Comparison of ENCODE assay signal across 7 cellular contexts in genomic region chr6:156451-157140, GRCh38.
A peak's percentile ranks its signal among the peaks of the same experiment; 100 is the strongest.
DNase-seq lines count a peak whose midpoint lies in the region; ATAC-seq, FAIRE-seq and TF ChIP-seq lines count a peak whose summit lies in the region.
"Not testable (repeated sequence)": the region's sequence is repeated elsewhere in the genome, so short reads cannot be mapped to it uniquely, and the experiment has no call there.

No MANE protein-coding gene starts in this region.

- not testable (repeated sequence) for H3K4me3 Mint-ChIP-seq in activated CD8-positive, alpha-beta T cell treated with anti-CD3 and anti-CD28 coated beads, Interleukin-2, amount 10 ng/mL, durations not matched to agents 7 days and 5 days
- peak overlapping the region; percentile 50 for H3K4me3 Mint-ChIP-seq in natural killer cell treated with Interleukin-12 subunit alpha and Interleukin-12 subunit beta and Interleukin-15 and Interleukin-18, amount 100 ng/mL, for 72 hours

- H3K4me2 ChIP-seq in Loucy (ENCODE audit: low read depth, low read length, poor library complexity, severe bottlenecking), result peak overlapping the region; percentile 83
- not testable (repeated sequence) for H3K4me2 ChIP-seq in fibroblast of lung (ENCODE audit: extremely low read depth, insufficient read depth, low read length)

- not testable (repeated sequence) for H3K36me3 Mint-ChIP-seq in activated CD8-positive, alpha-beta T cell treated with anti-CD3 and anti-CD28 coated beads, Interleukin-2, amount 10 ng/mL, durations not matched to agents 7 days and 5 days (ENCODE audit: low read depth); natural killer cell treated with Interleukin-12 subunit alpha and Interleukin-12 subunit beta and Interleukin-15 and Interleukin-18, amount 100 ng/mL, for 72 hours

- peak overlapping the region; percentile 56 for H3K4me3 ChIP-seq in Loucy (ENCODE audit: low read length, poor library complexity, severe bottlenecking)
- H3K4me3 ChIP-seq in adipocyte (ENCODE audit: low read length), result peak overlapping the region; percentile 37
- not testable (repeated sequence) for H3K4me3 ChIP-seq in fibroblast of lung (replicated peaks in 1 of 4; ENCODE audit: control extremely low read depth in 1 of 4, insufficient read depth in 1 of 4, low read depth in 3 of 4, low read length in 4 of 4)

- H3K27me3 Mint-ChIP-seq in activated CD8-positive, alpha-beta T cell treated with anti-CD3 and anti-CD28 coated beads, Interleukin-2, amount 10 ng/mL, durations not matched to agents 7 days and 5 days (ENCODE audit: low read depth), result peaks cover 50% of the 10 kb centered on the region
- H3K27me3 Mint-ChIP-seq in natural killer cell treated with Interleukin-12 subunit alpha and Interleukin-12 subunit beta and Interleukin-15 and Interleukin-18, amount 100 ng/mL, for 72 hours, result peaks cover 50 to 55% of the 10 kb centered on the region in 2 donors

- H3K4me1 ChIP-seq in Loucy (ENCODE audit: insufficient read depth, low read length, poor library complexity, severe bottlenecking), result peaks cover 81% of the 10 kb centered on the region
- peaks cover 33% of the 10 kb centered on the region for H3K4me1 ChIP-seq in adipocyte (ENCODE audit: control insufficient read depth, insufficient read depth, low read length)
- H3K4me1 ChIP-seq in fibroblast of lung (ENCODE audit: control insufficient read depth, extremely low read depth, insufficient read depth, low read length), result not testable (repeated sequence)

- not testable (repeated sequence) for ATAC-seq in activated CD8-positive, alpha-beta T cell treated with anti-CD3 and anti-CD28 coated beads, Interleukin-2, amount 10 ng/mL, durations not matched to agents 7 days and 5 days; natural killer cell treated with Interleukin-12 subunit alpha and Interleukin-12 subunit beta and Interleukin-15 and Interleukin-18, amount 100 ng/mL, for 72 hours

- not testable (repeated sequence) for H3K27ac Mint-ChIP-seq in activated CD8-positive, alpha-beta T cell treated with anti-CD3 and anti-CD28 coated beads, Interleukin-2, amount 10 ng/mL, durations not matched to agents 7 days and 5 days
- H3K27ac Mint-ChIP-seq in natural killer cell treated with Interleukin-12 subunit alpha and Interleukin-12 subunit beta and Interleukin-15 and Interleukin-18, amount 100 ng/mL, for 72 hours, result peak overlapping the region in 1 of 2 donors; percentile 33

- H3K4me1 Mint-ChIP-seq in activated CD8-positive, alpha-beta T cell treated with anti-CD3 and anti-CD28 coated beads, Interleukin-2, amount 10 ng/mL, durations not matched to agents 7 days and 5 days (ENCODE audit: low read depth), result peaks cover 47% of the 10 kb centered on the region
- peaks cover 10 to 44% of the 10 kb centered on the region in 2 donors for H3K4me1 Mint-ChIP-seq in natural killer cell treated with Interleukin-12 subunit alpha and Interleukin-12 subunit beta and Interleukin-15 and Interleukin-18, amount 100 ng/mL, for 72 hours (ENCODE audit: low read depth in 2 of 2)

- H2AFZ ChIP-seq in Loucy (ENCODE audit: low read length); fibroblast of lung (ENCODE audit: low read length): not testable (repeated sequence)

- not testable (repeated sequence) for TF ChIP-seq CTCF in Loucy (conservative IDR thresholded peaks at IDR 0.05; ENCODE audit: low read length); fibroblast of lung (conservative IDR thresholded peaks at IDR 0.05 in 1 of 2, IDR thresholded peaks at IDR 0.05 in 1 of 2; ENCODE audit: low read depth in 1 of 2, low read length in 2 of 2)

- H3K9me2 ChIP-seq in Loucy (replicated peaks; ENCODE audit: low read depth, low read length), result not testable (repeated sequence)

- CTCF ChIA-PET in activated CD8-positive, alpha-beta T cell treated with anti-CD3 and anti-CD28 coated beads, Interleukin-2, amount 10 ng/mL, durations not matched to agents 7 days and 5 days (lab: Charles Lee), result interaction anchor here (1.2 to 4.6 kb wide), 3 partner anchors 11 to 24 kb away, joined by 4 to 24 read pairs (median 8); no protein-coding TSS in a partner anchor

- peak overlapping the region; percentile 75 for H3K9ac ChIP-seq in Loucy (ENCODE audit: low read depth, low read length, poor library complexity, severe bottlenecking)
- H3K9ac ChIP-seq in adipocyte (ENCODE audit: low read length); fibroblast of lung (ENCODE audit: insufficient read depth, low read length): not testable (repeated sequence)

- not testable (repeated sequence) for H3K27me3 ChIP-seq in Loucy (ENCODE audit: insufficient read depth, low read length, poor library complexity, severe bottlenecking); fibroblast of lung (ENCODE audit: control insufficient read depth, insufficient read depth, low read length)
- H3K27me3 ChIP-seq in adipocyte (replicated peaks; ENCODE audit: control insufficient read depth, insufficient read depth, low read length), result peaks cover 18% of the 10 kb centered on the region

- peak; percentile 84 for FAIRE-seq in GM12892 (lab: Jason Lieb, UNC)

- not testable (repeated sequence) for H3K9me3 Mint-ChIP-seq in activated CD8-positive, alpha-beta T cell treated with anti-CD3 and anti-CD28 coated beads, Interleukin-2, amount 10 ng/mL, durations not matched to agents 7 days and 5 days (ENCODE audit: insufficient read depth); natural killer cell treated with Interleukin-12 subunit alpha and Interleukin-12 subunit beta and Interleukin-15 and Interleukin-18, amount 100 ng/mL, for 72 hours

- POLR2A ChIA-PET in activated CD8-positive, alpha-beta T cell treated with anti-CD3 and anti-CD28 coated beads, Interleukin-2, amount 10 ng/mL, durations not matched to agents 7 days and 5 days (lab: Charles Lee), result not testable (repeated sequence)

- peaks cover 21% of the 10 kb centered on the region for H3F3A ChIP-seq in Loucy (ENCODE audit: low read depth)

- not testable (repeated sequence) for H3K79me2 ChIP-seq in Loucy (ENCODE audit: insufficient read depth, low read length); fibroblast of lung (ENCODE audit: control insufficient read depth, insufficient read depth, low read length)

- not testable (repeated sequence) for H4K20me1 ChIP-seq in Loucy (ENCODE audit: insufficient read depth, low read length, poor library complexity, severe bottlenecking); fibroblast of lung (ENCODE audit: control insufficient read depth, extremely low read depth, insufficient read depth, low read length)

- H3K9me3 ChIP-seq in Loucy (ENCODE audit: insufficient read depth, low read depth, low read length); adipocyte (ENCODE audit: control insufficient read depth, low read length); fibroblast of lung (ENCODE audit: control insufficient read depth, insufficient read depth, low read depth, low read length): not testable (repeated sequence)

- DNase-seq in GM12892 (ENCODE audit: insufficient read length); natural killer cell treated with Interleukin-12 subunit alpha and Interleukin-12 subunit beta and Interleukin-15 and Interleukin-18, amount 100 ng/mL, for 72 hours (ENCODE audit: low spot score): not testable (repeated sequence)
- DNase-seq in SW480 (ENCODE audit: low spot score) (peak; percentile 10), adipocyte (ENCODE audit: low read depth) (peak; percentile 14), fibroblast of lung (ENCODE audit: low read depth in 2 of 2) (peak; percentile 17 to 49)
- peak; percentile 32 for DNase-seq in activated CD8-positive, alpha-beta T cell treated with anti-CD3 and anti-CD28 coated beads, Interleukin-2, amount 10 ng/mL, durations not matched to agents 7 days and 5 days

- H3K27ac ChIP-seq in fibroblast of lung (ENCODE audit: insufficient read depth, low read length), result not testable (repeated sequence)

- TF ChIP-seq POLR2A in GM12892 (IDR thresholded peaks at IDR 0.05; ENCODE audit: low read depth, low read length), result not testable (repeated sequence)

- H3K36me3 ChIP-seq in Loucy (ENCODE audit: insufficient read depth, low read length); adipocyte (ENCODE audit: control insufficient read depth, insufficient read depth, low read length, severe bottlenecking); fibroblast of lung (ENCODE audit: control insufficient read depth, insufficient read depth, low read length): not testable (repeated sequence)
